10 cellular contexts compared by ENCODE assay signal in the genomic region with DNA sequence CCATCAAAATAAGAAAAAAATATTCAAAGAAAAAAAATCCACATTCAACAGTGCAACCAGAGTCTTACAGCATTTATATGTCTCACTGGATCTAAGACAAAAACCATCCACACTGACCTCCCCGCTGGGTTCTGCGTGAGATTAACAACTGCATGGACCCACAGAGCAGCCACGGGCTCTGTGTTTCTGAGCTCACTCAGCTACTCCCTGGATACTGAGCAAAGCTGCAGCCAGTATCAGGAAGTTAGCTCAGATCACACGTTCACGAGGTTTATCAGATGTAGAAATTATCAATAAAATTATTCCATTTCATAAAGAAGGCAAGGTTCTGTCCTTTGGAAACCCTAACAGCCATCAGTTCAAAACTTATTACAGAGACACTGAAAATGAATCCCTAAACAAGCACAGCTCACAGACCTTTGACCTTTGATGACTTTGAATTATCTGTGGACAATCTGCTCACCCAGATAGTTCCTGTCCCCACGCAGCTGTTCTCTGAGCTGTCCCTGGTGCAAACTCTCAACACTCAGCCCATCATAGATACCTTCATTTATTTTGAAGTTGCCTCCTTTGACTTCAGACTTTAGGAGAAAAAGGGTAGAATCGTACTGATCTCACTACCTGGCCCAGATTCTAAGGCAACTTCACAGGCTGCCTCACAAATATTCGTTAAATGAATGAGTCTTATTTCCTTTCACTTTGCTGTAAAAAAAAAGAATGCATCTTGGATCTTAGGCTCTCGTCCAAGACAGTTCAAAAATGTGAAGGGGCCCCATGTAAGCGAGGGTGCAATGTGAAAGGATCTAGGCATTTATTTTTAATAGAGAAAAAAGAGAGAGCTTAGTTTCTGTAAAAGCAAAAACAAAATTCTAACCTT.
DNase-seq lines count a peak whose midpoint lies in the region; ATAC-seq and TF ChIP-seq lines count a peak whose summit lies in the region.
"Had no signal": no experiment of that assay in that cellular context is flagged by ENCODE, and none has a peak within 500 bp of the region (broad histone marks: within the 10 kb centered on the region; RNA-seq: fewer than 3 reads in every experiment).

No MANE protein-coding gene starts in this region.

- H3K79me2 ChIP-seq in DND-41 (ENCODE audit: insufficient read depth, low read length) (peaks cover 21% of the 10 kb centered on the region; the same call in 1 of the 2 replicates), SK-N-SH (ENCODE audit: insufficient read depth) (peaks cover 65% of the 10 kb centered on the region)

- 79% methylated on average over 9 of the region's 10 CpGs for WGBS in SK-N-SH (ENCODE audit: low lambda C conversion rate)
- 36% methylated on average over 10 of the region's 10 CpGs for WGBS in sigmoid colon, 2 donors

- peaks cover 4% of the 10 kb centered on the region for H3F3A ChIP-seq in SK-N-SH (replicated peaks; ENCODE audit: insufficient read depth)

- ATAC-seq in DND-41 (ENCODE audit: insufficient read depth, low read depth) (peak; percentile 66), GM18868 (IDR thresholded peaks at IDR 0.05; ENCODE audit: unreplicated experiment) (no peak), GM19324 (IDR thresholded peaks at IDR 0.05; ENCODE audit: low FRiP score, unreplicated experiment) (no peak)

- intact Hi-C loops in sigmoid colon (cut with DNase I): no loop called here

- no peak overlapping the region for H2AFZ ChIP-seq in DND-41 (ENCODE audit: low read depth, low read length)
- H2AFZ ChIP-seq in SK-N-SH (ENCODE audit: low read depth): no peak overlapping the region

- CTCF ChIA-PET in SK-N-SH (lab: Yijun Ruan, JAX): interaction anchor here (0.7 to 2.4 kb wide), 3 partner anchors 18 to 185 kb away, joined by 3 to 9 read pairs (median 4); no protein-coding TSS in a partner anchor

- H3K27me3 ChIP-seq in DND-41 (ENCODE audit: insufficient read depth, low read length, poor library complexity) (no peaks in the 10 kb centered on the region), SK-N-SH (ENCODE audit: insufficient read depth) (no peaks in the 10 kb centered on the region), sigmoid colon (no peaks in the 10 kb centered on the region)

- TF ChIP-seq RAD21 in SK-N-SH (IDR thresholded peaks at IDR 0.05; ENCODE audit: low read length): no peak

- TF ChIP-seq CTCF in DND-41 (IDR thresholded peaks at IDR 0.05; ENCODE audit: borderline replicate concordance, extremely low read depth, low read length, poor library complexity, severe bottlenecking) (no peak), SK-N-SH (IDR thresholded peaks at IDR 0.05) (no peak), fibroblast of the aortic adventitia (IDR thresholded peaks at IDR 0.05; ENCODE audit: insufficient read depth, low read length) (no peak), sigmoid colon (IDR thresholded peaks at IDR 0.05) (no peak)

- TF ChIP-seq POLR2A in sigmoid colon (IDR thresholded peaks at IDR 0.05): no peak

- H3K4me1 ChIP-seq in DND-41 (ENCODE audit: insufficient read depth, low read length): peaks cover 15% of the 10 kb centered on the region
- H3K4me1 ChIP-seq in SK-N-SH (ENCODE audit: control insufficient read depth in 1 of 2, insufficient read depth in 2 of 2, low read depth in 1 of 2, low read length in 1 of 2): peaks cover 0 to 12% of the 10 kb centered on the region in 2 experiments; a peak in 1 of 4 replicates
- peaks cover 0 to 75% (median 72%) of the 10 kb centered on the region in 4 donors for H3K4me1 ChIP-seq in sigmoid colon

- TF ChIP-seq EP300 in SK-N-SH (IDR thresholded peaks at IDR 0.05; ENCODE audit: borderline replicate concordance in 1 of 2, low read depth in 1 of 2, low read length in 1 of 2) (no peak), sigmoid colon (IDR thresholded peaks at IDR 0.05) (no peak)

- H3K36me3 ChIP-seq in DND-41 (ENCODE audit: insufficient read depth, low read length) (no peaks in the 10 kb centered on the region), SK-N-SH (replicated peaks in 1 of 2; ENCODE audit: control insufficient read depth in 1 of 2, insufficient read depth in 2 of 2, low read length in 1 of 2) (peaks cover 3 to 37% of the 10 kb centered on the region in 2 experiments), sigmoid colon (peaks cover 0 to 6% (median 3%) of the 10 kb centered on the region in 4 donors)

- H4K20me1 ChIP-seq in DND-41 (ENCODE audit: insufficient read depth, low read length) (peaks cover 12% of the 10 kb centered on the region), SK-N-SH (ENCODE audit: insufficient read depth) (peaks cover 66% of the 10 kb centered on the region)

- no peaks in the 10 kb centered on the region for H3K9me3 ChIP-seq in DND-41 (ENCODE audit: insufficient read depth, low read length, severe bottlenecking)
- no peaks in the 10 kb centered on the region for H3K9me3 ChIP-seq in SK-N-SH
- no peaks in the 10 kb centered on the region for H3K9me3 ChIP-seq in sigmoid colon

- H3K27ac ChIP-seq in DND-41 (ENCODE audit: low read length): peak overlapping the region; percentile 54
- peak overlapping the region in 1 of 2 experiments; percentile 11; a peak in 1 of 4 replicates for H3K27ac ChIP-seq in SK-N-SH (ENCODE audit: low read depth in 2 of 2, low read length in 1 of 2)
- peak overlapping the region; percentile 58 to 83 (median 72) for H3K27ac ChIP-seq in sigmoid colon
- H3K27ac ChIP-seq: RWPE1 had no signal

- H3K4me3 ChIP-seq in DND-41 (ENCODE audit: low read depth in 1 of 2, low read length in 2 of 2) (no peak overlapping the region), SK-N-SH (ENCODE audit: low read depth in 2 of 2, low read length in 1 of 2) (no peak overlapping the region), fibroblast of the aortic adventitia (ENCODE audit: low read depth, low read length) (peak overlapping the region; percentile 25), sigmoid colon (peak overlapping the region in 1 of 4 donors; percentile 1)

- POLR2A ChIA-PET in SK-N-SH (lab: Yijun Ruan, JAX): no interaction called here

- no peak overlapping the region for H3K4me2 ChIP-seq in DND-41 (ENCODE audit: insufficient read depth, low read length)
- peak overlapping the region; percentile 47; the same call in 1 of the 2 replicates for H3K4me2 ChIP-seq in SK-N-SH

- H3K9ac ChIP-seq in DND-41 (ENCODE audit: low read depth, low read length) (no peak overlapping the region), SK-N-SH (no peak overlapping the region)

- H3K9me2 ChIP-seq in SK-N-SH: no peaks in the 10 kb centered on the region

- no peak for DNase-seq in DND-41
- DNase-seq in SK-N-SH: no peak
- peak; percentile 58 for DNase-seq in fibroblast of the aortic adventitia (ENCODE audit: low read depth)
- no peak for DNase-seq in sigmoid colon
- DNase-seq in SKM-1 treated with dmso at 0.1 percent for 144 hours (lab: John Stamatoyannopoulos, UW; ENCODE audit: unreplicated experiment): no peak
- DNase-seq in NAMALWA (ENCODE audit: low spot score): no peak
- DNase-seq: activated CD8-positive, alpha-beta memory T cell treated with anti-CD3 and anti-CD28 coated beads for 24 hours had no signal

TF ChIP-seq in SK-N-SH, 30 proteins besides CTCF, POLR2A, EP300 and RAD21:
- TF ChIP-seq, protein P1, sequence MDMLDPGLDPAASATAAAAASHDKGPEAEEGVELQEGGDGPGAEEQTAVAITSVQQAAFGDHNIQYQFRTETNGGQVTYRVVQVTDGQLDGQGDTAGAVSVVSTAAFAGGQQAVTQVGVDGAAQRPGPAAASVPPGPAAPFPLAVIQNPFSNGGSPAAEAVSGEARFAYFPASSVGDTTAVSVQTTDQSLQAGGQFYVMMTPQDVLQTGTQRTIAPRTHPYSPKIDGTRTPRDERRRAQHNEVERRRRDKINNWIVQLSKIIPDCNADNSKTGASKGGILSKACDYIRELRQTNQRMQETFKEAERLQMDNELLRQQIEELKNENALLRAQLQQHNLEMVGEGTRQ (IDR thresholded peaks at IDR 0.05; ENCODE audit: borderline replicate concordance, low read depth, low read length): no peak
- TF ChIP-seq, protein P2, sequence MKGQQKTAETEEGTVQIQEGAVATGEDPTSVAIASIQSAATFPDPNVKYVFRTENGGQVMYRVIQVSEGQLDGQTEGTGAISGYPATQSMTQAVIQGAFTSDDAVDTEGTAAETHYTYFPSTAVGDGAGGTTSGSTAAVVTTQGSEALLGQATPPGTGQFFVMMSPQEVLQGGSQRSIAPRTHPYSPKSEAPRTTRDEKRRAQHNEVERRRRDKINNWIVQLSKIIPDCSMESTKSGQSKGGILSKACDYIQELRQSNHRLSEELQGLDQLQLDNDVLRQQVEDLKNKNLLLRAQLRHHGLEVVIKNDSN (IDR thresholded peaks at IDR 0.05; ENCODE audit: borderline replicate concordance, low read depth): no peak
- TF ChIP-seq RCOR1 (IDR thresholded peaks at IDR 0.05; ENCODE audit: low read length) (no peak), GABPA (IDR thresholded peaks at IDR 0.05; ENCODE audit: low read depth) (no peak), TAF1 (IDR thresholded peaks at IDR 0.05; ENCODE audit: borderline replicate concordance, low read depth, low read length) (no peak), RXRA (IDR thresholded peaks at IDR 0.05; ENCODE audit: borderline replicate concordance, low read depth) (no peak), MXI1 (IDR thresholded peaks at IDR 0.05; ENCODE audit: low read depth, low read length) (no peak)
- TF ChIP-seq, protein P3, sequence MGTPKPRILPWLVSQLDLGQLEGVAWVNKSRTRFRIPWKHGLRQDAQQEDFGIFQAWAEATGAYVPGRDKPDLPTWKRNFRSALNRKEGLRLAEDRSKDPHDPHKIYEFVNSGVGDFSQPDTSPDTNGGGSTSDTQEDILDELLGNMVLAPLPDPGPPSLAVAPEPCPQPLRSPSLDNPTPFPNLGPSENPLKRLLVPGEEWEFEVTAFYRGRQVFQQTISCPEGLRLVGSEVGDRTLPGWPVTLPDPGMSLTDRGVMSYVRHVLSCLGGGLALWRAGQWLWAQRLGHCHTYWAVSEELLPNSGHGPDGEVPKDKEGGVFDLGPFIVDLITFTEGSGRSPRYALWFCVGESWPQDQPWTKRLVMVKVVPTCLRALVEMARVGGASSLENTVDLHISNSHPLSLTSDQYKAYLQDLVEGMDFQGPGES (IDR thresholded peaks at IDR 0.05; ENCODE audit: low read depth, low read length): no peak
